In genomic region chr1:201649776-201650607, GRCh38 we compare ENCODE assay signal across 8 cellular contexts.
DNase-seq lines count a peak whose midpoint lies in the region; ATAC-seq and TF ChIP-seq lines count a peak whose summit lies in the region.

No MANE protein-coding gene starts in this region.

- no peaks in the 10 kb centered on the region for H3K9me3 ChIP-seq in adipocyte (ENCODE audit: control insufficient read depth, low read length)
- H3K9me3 ChIP-seq in cardiac muscle cell (ENCODE audit: low read depth), result no peaks in the 10 kb centered on the region
- no peaks in the 10 kb centered on the region for H3K9me3 ChIP-seq in parathyroid adenoma (ENCODE audit: control insufficient read depth, low read length)

- peak; percentile 27; the same call in 1 of the 2 replicates for TF ChIP-seq CTCF in BJ (IDR thresholded peaks at IDR 0.05; ENCODE audit: insufficient read depth, low read depth, low read length)
- no peak for TF ChIP-seq CTCF in cardiac muscle cell (IDR thresholded peaks at IDR 0.05; ENCODE audit: low read depth, low read length)
- TF ChIP-seq CTCF in parathyroid adenoma (IDR thresholded peaks at IDR 0.05), result no peak

- peak overlapping the region; percentile 42 for H2AFZ ChIP-seq in parathyroid adenoma

- POLR2A ChIA-PET in BJ (lab: Charles Lee), result interaction anchor here (0.6 to 0.7 kb wide), 3 partner anchors 16 to 99 kb away, joined by 3 to 25 read pairs (median 3); no protein-coding TSS in a partner anchor

- H3K27me3 ChIP-seq in BJ (ENCODE audit: control insufficient read depth, insufficient read depth, low read length) (no peaks in the 10 kb centered on the region), adipocyte (replicated peaks; ENCODE audit: control insufficient read depth, insufficient read depth, low read length) (no peaks in the 10 kb centered on the region), cardiac muscle cell (no peaks in the 10 kb centered on the region), parathyroid adenoma (ENCODE audit: control insufficient read depth, insufficient read depth, low read length) (no peaks in the 10 kb centered on the region)

- H3K9ac ChIP-seq in adipocyte (ENCODE audit: low read length), result peak overlapping the region; percentile 95
- H3K9ac ChIP-seq in parathyroid adenoma, result no peak overlapping the region

- H3K27ac ChIP-seq in cardiac muscle cell (peak overlapping the region; percentile 24), parathyroid adenoma (no peak overlapping the region)

- DNase-seq in BJ (ENCODE audit: low read depth), result no peak
- DNase-seq in NCI-H1092 (lab: John Stamatoyannopoulos, UW), result peak; percentile 80
- DNase-seq in adipocyte (ENCODE audit: low read depth), result peak; percentile 94
- DNase-seq in cardiac muscle cell (ENCODE audit: low read depth in 1 of 2, low spot score in 1 of 2), result peak; percentile 85 to 88
- no peak for DNase-seq in stimulated activated CD4-positive, alpha-beta T cell treated with anti-CD3 and anti-CD28 coated beads, Interleukin-4, amount 100 ng/mL, for 24 hours

- H3K79me2 ChIP-seq in parathyroid adenoma, result no peaks in the 10 kb centered on the region

- H3K4me1 ChIP-seq in adipocyte (ENCODE audit: control insufficient read depth, insufficient read depth, low read length) (peaks cover 50% of the 10 kb centered on the region), cardiac muscle cell (ENCODE audit: low read depth) (peaks cover 17% of the 10 kb centered on the region), parathyroid adenoma (no peaks in the 10 kb centered on the region)

- peak overlapping the region; percentile 73 for H3K4me3 ChIP-seq in BJ (ENCODE audit: low read depth, low read length)
- H3K4me3 ChIP-seq in adipocyte (ENCODE audit: low read length), result peak overlapping the region; percentile 94
- H3K4me3 ChIP-seq in cardiac muscle cell, result peak overlapping the region; percentile 66
- no peak overlapping the region for H3K4me3 ChIP-seq in parathyroid adenoma (ENCODE audit: low read depth, low read length)

- ATAC-seq in GM21515 (IDR thresholded peaks at IDR 0.05; ENCODE audit: unreplicated experiment), result no peak
- ATAC-seq in GM18867 (IDR thresholded peaks at IDR 0.05; ENCODE audit: unreplicated experiment), result no peak

- H3K4me2 ChIP-seq in parathyroid adenoma (ENCODE audit: low read length), result no peak overlapping the region

- CTCF ChIA-PET in BJ (lab: Yijun Ruan, JAX), result interaction anchor here (0.7 to 5.7 kb wide), 11 partner anchors 11 to 143 kb away, joined by 3 to 38 read pairs (median 6); no protein-coding TSS in a partner anchor

- H3K36me3 ChIP-seq in BJ (ENCODE audit: control insufficient read depth, insufficient read depth, low read length) (0 out of 2 replicates have a peak, but pooled peaks cover 3% of the 10 kb centered on the region), adipocyte (ENCODE audit: control insufficient read depth, insufficient read depth, low read length, severe bottlenecking) (peaks cover 10% of the 10 kb centered on the region), cardiac muscle cell (no peaks in the 10 kb centered on the region), parathyroid adenoma (ENCODE audit: control insufficient read depth, insufficient read depth, low read length) (no peaks in the 10 kb centered on the region)

Comparison
In these comparisons a context has a peak if more than half of its experiments do, and no peak if none do; other contexts are left out.
1. DNase-seq: peak in NCI-H1092 (single experiment), adipocyte (single experiment) and cardiac muscle cell (2 of 2); none in BJ (single experiment) and stimulated activated CD4-positive, alpha-beta T cell treated with anti-CD3 and anti-CD28 coated beads, Interleukin-4, amount 100 ng/mL, for 24 hours (single experiment).